ENCODE assay signal across 8 cellular contexts in the genomic region with DNA sequence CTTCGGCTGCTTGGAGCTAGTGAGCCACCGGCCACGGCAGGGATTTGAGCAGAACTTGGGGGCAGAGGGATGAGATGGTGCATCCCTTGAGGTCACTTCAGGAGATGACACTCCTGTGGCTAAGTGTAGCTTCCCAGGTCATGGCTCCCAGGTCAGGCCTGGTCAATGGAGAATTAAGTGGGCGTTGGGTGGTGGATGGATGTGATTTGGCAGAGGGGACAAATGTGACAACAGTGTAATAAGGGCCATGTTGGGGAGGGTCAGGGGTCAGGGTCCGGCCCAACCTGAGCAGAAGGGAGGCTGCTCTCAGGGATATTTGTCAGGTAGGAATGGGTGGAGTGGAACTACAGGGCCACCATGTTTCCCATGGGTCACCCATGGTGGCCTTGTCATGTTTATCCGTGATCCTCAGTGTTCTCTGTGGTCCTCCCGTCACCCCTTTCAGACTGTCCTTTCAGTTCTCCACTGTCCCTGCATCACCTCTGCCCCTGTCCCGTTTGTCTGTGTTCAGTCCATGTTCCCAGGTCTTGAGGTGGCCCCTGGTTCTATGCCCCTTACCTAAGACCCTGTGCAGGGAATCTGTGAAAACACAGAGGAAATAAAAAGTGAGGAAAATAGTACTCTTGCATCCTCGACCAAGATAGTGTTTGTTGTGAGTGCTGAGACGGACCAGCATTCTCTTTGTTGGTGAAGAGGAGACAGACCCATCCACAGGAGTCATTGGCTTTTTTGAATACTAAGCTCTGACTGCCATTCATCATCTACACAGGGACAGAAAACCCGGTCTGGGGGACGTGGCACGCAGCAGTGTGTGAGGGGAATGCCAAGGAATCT. TPM values are rescaled to one million over a fixed set of nuclear protein-coding genes. Genes with fewer than 3 reads are reported as not detected.
DNase-seq lines count a peak whose midpoint lies in the region; ATAC-seq and TF ChIP-seq lines count a peak whose summit lies in the region.

No MANE protein-coding gene starts in this region.

- H3K9me3 Mint-ChIP-seq in H9 (no peaks in the 10 kb centered on the region), WTC11 (no peaks in the 10 kb centered on the region)

- H3K56ac ChIP-seq in H9 (ENCODE audit: insufficient read length, low read depth, low read length): no peak overlapping the region

- no peak overlapping the region for H4K8ac ChIP-seq in H9 (replicated peaks; ENCODE audit: insufficient read length, low read depth, low read length)

- H2BK12ac ChIP-seq in H9 (ENCODE audit: insufficient read length, low read depth, low read length): no peak overlapping the region

- peak overlapping the region; percentile 81 to 97 (median 94); a peak in 6 of 7 replicates for H3K27ac Mint-ChIP-seq in H9
- H3K27ac Mint-ChIP-seq in WTC11: peak overlapping the region; percentile 88

- H3K79me1 ChIP-seq in H9 (ENCODE audit: insufficient read depth, low read depth, low read length, poor library complexity, severe bottlenecking): peaks cover 6% of the 10 kb centered on the region

- no peak overlapping the region for H2AK5ac ChIP-seq in H9 (ENCODE audit: insufficient read length, low read length)

- WGBS in H9 (ENCODE audit: extremely low coverage, insufficient read length, low lambda C conversion rate): no CpG with 5 or more reads among the region's 13 CpGs
- WGBS in gastroesophageal sphincter (ENCODE audit: low coverage in 1 of 2), 2 donors: 32 to 54% methylated on average over 5 to 13 of the region's 13 CpGs

- H3K23me2 ChIP-seq in H9 (ENCODE audit: insufficient read length, low read depth, low read length, poor library complexity, severe bottlenecking): peaks cover 15% of the 10 kb centered on the region

- H3K36me3 Mint-ChIP-seq in H9 (ENCODE audit: insufficient read depth in 1 of 3, low read depth in 3 of 3) (peaks cover 0 to 22% (median 15%) of the 10 kb centered on the region in 3 experiments; a peak in 5 of 7 replicates), WTC11 (no peaks in the 10 kb centered on the region; the same call in 1 of the 2 replicates)

- H3K9ac ChIP-seq in H9 (ENCODE audit: extremely low read depth, insufficient read length, low read length) (peak overlapping the region; percentile 86), skeletal muscle satellite cell (ENCODE audit: low read depth, low read length) (peak overlapping the region; percentile 100)

- H3K79me2 ChIP-seq in H9 (ENCODE audit: insufficient read depth, low read length): peaks cover 10% of the 10 kb centered on the region; the same call in 1 of the 2 replicates

- H2BK20ac ChIP-seq in H9 (ENCODE audit: low read depth, low read length, poor library complexity, severe bottlenecking): no peak overlapping the region

- no peak for TF ChIP-seq POLR2A in gastroesophageal sphincter (IDR thresholded peaks at IDR 0.05)

- TF ChIP-seq CTCF in H9 (conservative IDR thresholded peaks at IDR 0.05): no peak
- TF ChIP-seq CTCF in WTC11 (IDR thresholded peaks at IDR 0.05): no peak
- TF ChIP-seq CTCF in gastroesophageal sphincter (IDR thresholded peaks at IDR 0.05): no peak
- no peak for TF ChIP-seq CTCF in omental fat pad (IDR thresholded peaks at IDR 0.05)

- peaks cover 2% of the 10 kb centered on the region for H4K20me1 ChIP-seq in H9 (ENCODE audit: control insufficient read depth, insufficient read depth, insufficient read length)

- H3K4me2 ChIP-seq in H9 (ENCODE audit: insufficient read depth, insufficient read length, low read length): peak overlapping the region; percentile 95
- H3K4me2 ChIP-seq in skeletal muscle satellite cell (ENCODE audit: low read length): peak overlapping the region; percentile 99

- peaks cover 46 to 63% of the 10 kb centered on the region in 2 experiments for H3K4me1 Mint-ChIP-seq in H9
- H3K4me1 Mint-ChIP-seq in WTC11: peaks cover 60% of the 10 kb centered on the region

- peaks cover 3% of the 10 kb centered on the region; the same call in 1 of the 2 replicates for H3K4me1 ChIP-seq in H9 (ENCODE audit: insufficient read depth, low read length)
- peaks cover 0 to 78% (median 52%) of the 10 kb centered on the region in 3 donors for H3K4me1 ChIP-seq in gastroesophageal sphincter
- peaks cover 57% of the 10 kb centered on the region for H3K4me1 ChIP-seq in skeletal muscle satellite cell (ENCODE audit: control insufficient read depth, insufficient read depth, low read length)

- ATAC-seq in WTC11 (no peak), gastroesophageal sphincter (no peak), omental fat pad (ENCODE audit: low FRiP score) (no peak)

- H3K36me3 ChIP-seq in gastroesophageal sphincter: peaks cover 0 to 10% of the 10 kb centered on the region in 2 donors
- peaks cover 14% of the 10 kb centered on the region for H3K36me3 ChIP-seq in skeletal muscle satellite cell (ENCODE audit: insufficient read depth, low read length)

- no peak overlapping the region for H4K91ac ChIP-seq in H9 (ENCODE audit: insufficient read length, low read depth, low read length)

- no peak overlapping the region for H3K4ac ChIP-seq in H9 (ENCODE audit: low read depth, low read length)

- H3K27me3 ChIP-seq in H9 (ENCODE audit: insufficient read depth, low read length) (peaks cover 4% of the 10 kb centered on the region; the same call in 1 of the 2 replicates), gastroesophageal sphincter (peaks cover 24% of the 10 kb centered on the region), skeletal muscle satellite cell (ENCODE audit: control insufficient read depth, insufficient read depth, low read length) (peaks cover 29% of the 10 kb centered on the region)

- POLR2A ChIA-PET in WTC11 (lab: Charles Lee): interaction anchor here (0.9 kb wide), 1 partner anchor 15 kb away, joined by 3 read pairs; no protein-coding TSS in a partner anchor

- TF ChIP-seq EP300 in gastroesophageal sphincter (IDR thresholded peaks at IDR 0.05): no peak

- no peak overlapping the region for H3K23ac ChIP-seq in H9 (ENCODE audit: insufficient read length, low read depth, low read length)

- H2AFZ ChIP-seq in H9 (ENCODE audit: low read length): no peak overlapping the region

- no peak overlapping the region for H2BK120ac ChIP-seq in H9 (ENCODE audit: low read depth, low read length, poor library complexity, severe bottlenecking)

- peak overlapping the region; percentile 40; the same call in 1 of the 2 replicates for H3K14ac ChIP-seq in H9 (ENCODE audit: insufficient read depth, low read length)

- H3K27me3 Mint-ChIP-seq in H9 (ENCODE audit: low read depth) (peaks cover 40% of the 10 kb centered on the region), WTC11 (ENCODE audit: low read depth) (peaks cover 35% of the 10 kb centered on the region)

- H2BK5ac ChIP-seq in H9 (ENCODE audit: insufficient read length, low read length): no peak overlapping the region

- H2BK15ac ChIP-seq in H9 (ENCODE audit: low read depth, low read length): no peak overlapping the region

- H3K9me3 ChIP-seq in H9 (ENCODE audit: control insufficient read depth, low read depth, low read length): no peaks in the 10 kb centered on the region
- H3K9me3 ChIP-seq in gastroesophageal sphincter: no peaks in the 10 kb centered on the region
- H3K9me3 ChIP-seq in skeletal muscle satellite cell (replicated peaks; ENCODE audit: low read length): no peaks in the 10 kb centered on the region

- H3K27ac ChIP-seq in H9 (ENCODE audit: insufficient read length, low read depth, low read length) (no peak overlapping the region), gastroesophageal sphincter (peak overlapping the region; percentile 67 to 92 (median 88))

- no peak overlapping the region for H3T11ph ChIP-seq in H9 (ENCODE audit: low read length)

- H3K4me3 Mint-ChIP-seq in H9: peak overlapping the region; percentile 93 to 95
- peak overlapping the region; percentile 95 for H3K4me3 Mint-ChIP-seq in WTC11

- CTCF ChIA-PET in WTC11 (lab: Charles Lee): interaction anchor here (0.8 kb wide), 1 partner anchor 28 kb away, joined by 3 read pairs; the partner anchor contains the start of gene ESS2

- no peak overlapping the region for H4K5ac ChIP-seq in H9 (ENCODE audit: insufficient read length, low read depth, low read length)

- H3K4me3 ChIP-seq in gastroesophageal sphincter (peak overlapping the region; percentile 71 to 99), skeletal muscle satellite cell (ENCODE audit: low read length) (peak overlapping the region; percentile 90)

- no peak for DNase-seq in H9
- no peak for DNase-seq in WTC11 (ENCODE audit: low spot score)
- no peak for DNase-seq in NCI-H1105 treated with DMSO at 0.1 percent for 48 hours (lab: John Stamatoyannopoulos, UW)
- DNase-seq in SHP77 (lab: John Stamatoyannopoulos, UW): no peak
- DNase-seq in omental fat pad (ENCODE audit: low spot score): no peak
- DNase-seq in NCI-H146 (lab: John Stamatoyannopoulos, UW): no peak

- H3K18ac ChIP-seq in H9 (ENCODE audit: insufficient read length, low read depth, low read length): peak overlapping the region; percentile 90

RNA-seq across cellular contexts. Expression of gene SLC25A1, which starts 6.1 kb away (rescaled TPM):
- 151 and 156 TPM in 2 replicates for total RNA-seq in H9 (2021)
- 201 to 213 TPM (median 204 TPM) in 3 replicates for total RNA-seq in WTC11 (2021)
- 10 to 100 TPM; 42.1 to 69.9 (median 51.1) TPM for total RNA-seq in gastroesophageal sphincter
- 117 and 125 TPM in 2 replicates for total RNA-seq in skeletal muscle satellite cell (2012; rRNA removed)
- 100 to 1,000 TPM in 2 of 4 donors, 10 to 100 TPM in 2; 76.4 to 135 (median 97.4) TPM for total RNA-seq in omental fat pad

RNA-seq across cellular contexts. Expression of gene GSC2, which starts 22.3 kb away (rescaled TPM):
- total RNA-seq in H9 (2021): 0.22 TPM in 2 replicates
- 0.44 to 0.68 TPM in 2 of 3 replicates, not detected in the other for total RNA-seq in WTC11 (2021)
- total RNA-seq in gastroesophageal sphincter: not detected
- total RNA-seq in skeletal muscle satellite cell (2012; rRNA removed): not detected in 2 replicates
- not detected for total RNA-seq in omental fat pad

RNA-seq across cellular contexts. Expression of gene ESS2, which starts 28.0 kb away (rescaled TPM):
- total RNA-seq in H9 (2021) (18.7 and 19.4 TPM in 2 replicates), WTC11 (2021) (18.0 to 19.3 TPM (median 18.3 TPM) in 3 replicates), gastroesophageal sphincter (10 to 100 TPM; 14.5 to 18.4 (median 16.5) TPM), omental fat pad (10 to 100 TPM; 10.4 to 22.7 (median 12.8) TPM)
- 17.7 and 19.5 TPM in 2 replicates for total RNA-seq in skeletal muscle satellite cell (2012; rRNA removed)

RNA-seq across cellular contexts. Expression of gene TSSK2, which starts 41.3 kb away (rescaled TPM):
- total RNA-seq in H9 (2021) (not detected in 2 replicates), WTC11 (2021) (not detected in 3 replicates), gastroesophageal sphincter (under 1 TPM in 1 of 4 donors, not detected in 3; 0.13 TPM), omental fat pad (under 1 TPM in 1 of 4 donors, not detected in 3; 0.79 TPM)
- not detected in 2 replicates for total RNA-seq in skeletal muscle satellite cell (2012; rRNA removed)

RNA-seq across cellular contexts. Expression of gene DGCR2, which starts 50.2 kb away (rescaled TPM):
- total RNA-seq in H9 (2021) (47.2 and 50.7 TPM in 2 replicates), WTC11 (2021) (56.8 to 64.2 TPM (median 60.3 TPM) in 3 replicates), gastroesophageal sphincter (10 to 100 TPM; 44.1 to 76.5 (median 56.3) TPM), omental fat pad (10 to 100 TPM; 29.5 to 62.4 (median 30.5) TPM)
- total RNA-seq in skeletal muscle satellite cell (2012; rRNA removed): 30.8 and 32.7 TPM in 2 replicates
